Comparison of ENCODE assay signal across 10 cellular contexts in the genomic region with DNA sequence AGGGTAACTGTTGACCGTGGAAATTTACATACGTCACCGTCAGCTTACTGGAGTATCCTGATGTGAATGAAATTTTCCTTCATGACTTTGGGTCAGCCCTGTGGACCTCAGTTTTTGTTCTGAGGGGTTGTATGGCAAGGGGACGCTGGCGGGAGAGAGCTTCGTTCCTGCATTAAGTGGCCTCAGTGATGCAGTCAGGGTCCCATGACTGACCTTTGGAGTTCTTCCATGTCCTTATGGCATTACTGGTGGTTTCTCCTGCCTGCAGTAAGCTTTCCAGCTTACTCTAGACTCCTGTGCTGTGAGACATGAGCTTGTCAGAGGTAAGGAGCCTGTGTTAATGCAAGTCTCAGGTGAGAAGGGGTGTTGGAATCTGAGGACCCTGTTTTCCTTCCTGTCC. TPM values are rescaled to one million over a fixed set of nuclear protein-coding genes. Genes with fewer than 3 reads are reported as not detected.
DNase-seq lines count a peak whose midpoint lies in the region; ATAC-seq and TF ChIP-seq lines count a peak whose summit lies in the region.
"Had no signal": no experiment of that assay in that cellular context is flagged by ENCODE, and none has a peak within 500 bp of the region (broad histone marks: within the 10 kb centered on the region; RNA-seq: fewer than 3 reads in every experiment).

No MANE protein-coding gene starts in this region.

- no peaks in the 10 kb centered on the region for H3K9me3 Mint-ChIP-seq in activated T-cell treated with anti-CD3 and anti-CD28 coated beads, Interleukin-2, amount 50 U/mL, for 72 hours
- H3K9me3 Mint-ChIP-seq in activated T-cell treated with anti-CD3 and anti-CD28 coated beads, Interleukin-2, amount 50 U/mL, for 4 hours, result no peaks in the 10 kb centered on the region

- H3K4me1 ChIP-seq in thoracic aorta (ENCODE audit: control insufficient read depth in 1 of 2, low read depth in 2 of 2), result peaks cover 19 to 43% of the 10 kb centered on the region in 2 donors

- H3K36me3 ChIP-seq in thoracic aorta, result no peaks in the 10 kb centered on the region

- no peaks in the 10 kb centered on the region for H3K9me3 ChIP-seq in thoracic aorta

- ATAC-seq in activated T-cell treated with anti-CD3 and anti-CD28 coated beads, Interleukin-2, amount 50 U/mL, for 72 hours (replicated peaks in 1 of 2), result no peak
- no peak for ATAC-seq in activated T-cell treated with anti-CD3 and anti-CD28 coated beads, Interleukin-2, amount 50 U/mL, for 4 hours
- ATAC-seq in left lobe of liver (no peak), thoracic aorta (ENCODE audit: insufficient number of reproducible peaks, low FRiP score, low read depth) (no peak)
- ATAC-seq: activated CD4-positive, alpha-beta T cell treated with anti-CD3 and anti-CD28 coated beads for 36 hours had no signal

- H3K27ac ChIP-seq in caudate nucleus (ENCODE audit: low read depth, low read length) (peak overlapping the region; percentile 41), thoracic aorta (peak overlapping the region in 1 of 2 donors; percentile 1)

- DNase-seq in activated T-cell treated with anti-CD3 and anti-CD28 coated beads, Interleukin-2, amount 50 U/mL, for 72 hours, result no peak
- no peak for DNase-seq in activated T-cell treated with anti-CD3 and anti-CD28 coated beads, Interleukin-2, amount 50 U/mL, for 4 hours
- DNase-seq in caudate nucleus (lab: John Stamatoyannopoulos, UW), result no peak
- DNase-seq in left lobe of liver (ENCODE audit: low spot score), result peak; percentile 16
- no peak for DNase-seq in thoracic aorta (ENCODE audit: low spot score)
- DNase-seq in HuH-7 (ENCODE audit: low spot score), result no peak
- no peak for DNase-seq in activated gamma-delta T cell (lab: John Stamatoyannopoulos, UW)
- no peak for DNase-seq in ACHN
- DNase-seq: activated CD4-positive, alpha-beta T cell treated with anti-CD3 and anti-CD28 coated beads for 36 hours; substantia nigra had no signal

- in situ Hi-C loops in ACHN (cut with HindIII; ENCODE audit: low pct_ligation_motif_present, low pct_unique_long_range_greater_than_20kb, low sequenced_read_pairs), result no loop called here

- H3K4me3 ChIP-seq in thoracic aorta, result peak overlapping the region; percentile 96

- TF ChIP-seq CTCF in thoracic aorta (IDR thresholded peaks at IDR 0.05), result no peak

- no peak overlapping the region for H3K27ac Mint-ChIP-seq in activated T-cell treated with anti-CD3 and anti-CD28 coated beads, Interleukin-2, amount 50 U/mL, for 72 hours
- H3K27ac Mint-ChIP-seq: activated CD4-positive, alpha-beta T cell treated with anti-CD3 and anti-CD28 coated beads for 36 hours had no signal

- peaks cover 32% of the 10 kb centered on the region for H3K4me1 Mint-ChIP-seq in activated T-cell treated with anti-CD3 and anti-CD28 coated beads, Interleukin-2, amount 50 U/mL, for 72 hours (ENCODE audit: low read depth)
- H3K4me1 Mint-ChIP-seq in activated T-cell treated with anti-CD3 and anti-CD28 coated beads, Interleukin-2, amount 50 U/mL, for 4 hours (ENCODE audit: low read depth), result peaks cover 11% of the 10 kb centered on the region

- peak overlapping the region; percentile 37 to 73 for H3K4me3 Mint-ChIP-seq in activated T-cell treated with anti-CD3 and anti-CD28 coated beads, Interleukin-2, amount 50 U/mL, for 72 hours
- H3K4me3 Mint-ChIP-seq in activated T-cell treated with anti-CD3 and anti-CD28 coated beads, Interleukin-2, amount 50 U/mL, for 4 hours, result no peak overlapping the region
- H3K4me3 Mint-ChIP-seq: activated CD4-positive, alpha-beta T cell treated with anti-CD3 and anti-CD28 coated beads for 36 hours had no signal

- no peaks in the 10 kb centered on the region for H3K27me3 ChIP-seq in thoracic aorta (replicated peaks; ENCODE audit: insufficient read depth)

- peaks cover 65% of the 10 kb centered on the region for H3K27me3 Mint-ChIP-seq in activated T-cell treated with anti-CD3 and anti-CD28 coated beads, Interleukin-2, amount 50 U/mL, for 72 hours (ENCODE audit: low read depth)
- peaks cover 54% of the 10 kb centered on the region for H3K27me3 Mint-ChIP-seq in activated T-cell treated with anti-CD3 and anti-CD28 coated beads, Interleukin-2, amount 50 U/mL, for 4 hours (ENCODE audit: low read depth)

- no peaks in the 10 kb centered on the region for H3K36me3 Mint-ChIP-seq in activated T-cell treated with anti-CD3 and anti-CD28 coated beads, Interleukin-2, amount 50 U/mL, for 72 hours (ENCODE audit: insufficient read depth in 2 of 2)
- no peaks in the 10 kb centered on the region for H3K36me3 Mint-ChIP-seq in activated T-cell treated with anti-CD3 and anti-CD28 coated beads, Interleukin-2, amount 50 U/mL, for 4 hours (ENCODE audit: insufficient read depth)

RNA-seq across cellular contexts. Expression of gene CD276, which starts 1.8 kb away (rescaled TPM):
- 1 to 10 TPM in 1 of 2 donors, under 1 TPM in 1; 0.67 to 2.8 TPM for total RNA-seq in activated T-cell treated with anti-CD3 and anti-CD28 coated beads, Interleukin-2, amount 50 U/mL, for 72 hours
- 1 to 10 TPM; 2.6 to 4.1 (median 3.1) TPM for total RNA-seq in activated T-cell treated with anti-CD3 and anti-CD28 coated beads, Interleukin-2, amount 50 U/mL, for 4 hours
- total RNA-seq in left lobe of liver (20.5 TPM), thoracic aorta (10 to 100 TPM; 47.4 to 67.6 TPM)

RNA-seq across cellular contexts. Expression of gene NPTN, which starts 52.8 kb away (rescaled TPM):
- 10 to 100 TPM; 31.6 to 51.0 TPM for total RNA-seq in activated T-cell treated with anti-CD3 and anti-CD28 coated beads, Interleukin-2, amount 50 U/mL, for 72 hours
- 10 to 100 TPM; 65.5 to 68.1 (median 67.7) TPM for total RNA-seq in activated T-cell treated with anti-CD3 and anti-CD28 coated beads, Interleukin-2, amount 50 U/mL, for 4 hours
- 24.2 TPM for total RNA-seq in left lobe of liver
- 100 to 1,000 TPM; 247 to 250 TPM for total RNA-seq in thoracic aorta
